In genomic region chr2:159065891-159066290, GRCh38 we compare ENCODE assay signal across 19 cellular contexts.
DNase-seq lines count a peak whose midpoint lies in the region; ATAC-seq and TF ChIP-seq lines count a peak whose summit lies in the region.
"Had no signal": no experiment of that assay in that cellular context is flagged by ENCODE, and none has a peak within 500 bp of the region (broad histone marks: within the 10 kb centered on the region; RNA-seq: fewer than 3 reads in every experiment).

No MANE protein-coding gene starts in this region.

- H3K27me3 ChIP-seq in cardiac muscle cell (no peaks in the 10 kb centered on the region), right cardiac atrium (ENCODE audit: control insufficient read depth, insufficient read depth) (no peaks in the 10 kb centered on the region), mammary epithelial cell (ENCODE audit: insufficient read depth, low read length) (no peaks in the 10 kb centered on the region), upper lobe of right lung (no peaks in the 10 kb centered on the region)
- H3K27me3 ChIP-seq: BE2C, colonic mucosa had no signal

- dilution Hi-C loops in mammary epithelial cell (cut with HindIII; ENCODE audit: low sequenced_read_pairs), result no loop called here

- peaks cover 12% of the 10 kb centered on the region for H3K36me3 Mint-ChIP-seq in mesothelial cell of epicardium
- H3K36me3 Mint-ChIP-seq: activated CD4-positive, alpha-beta memory T cell treated with anti-CD3 and anti-CD28 coated beads for 36 hours had no signal

- H3K4me2 ChIP-seq in mammary epithelial cell (ENCODE audit: insufficient read depth, low read depth, low read length), result peak overlapping the region; percentile 53

- no peak overlapping the region for H2AFZ ChIP-seq in mammary epithelial cell (ENCODE audit: low read depth, low read length)
- H2AFZ ChIP-seq: parathyroid adenoma had no signal

- BruUV-seq in mammary epithelial cell (replicated peaks; lab: Mats Ljungman, UMichigan), result no TSS peak

- H3K4me1 ChIP-seq in cardiac muscle cell (ENCODE audit: low read depth) (peaks cover 41% of the 10 kb centered on the region), right cardiac atrium (ENCODE audit: control insufficient read depth, insufficient read depth, low read length) (peaks cover 12% of the 10 kb centered on the region), mammary epithelial cell (ENCODE audit: insufficient read depth, low read length) (peaks cover 52% of the 10 kb centered on the region), upper lobe of right lung (peaks cover 5% of the 10 kb centered on the region)
- H3K4me1 ChIP-seq: BE2C had no signal

- peaks cover 80% of the 10 kb centered on the region for H3K79me2 ChIP-seq in mammary epithelial cell (ENCODE audit: insufficient read depth, low read length)
- H3K79me2 ChIP-seq: parathyroid adenoma had no signal

- H4K20me1 ChIP-seq in mammary epithelial cell (ENCODE audit: insufficient read depth, low read length), result no peaks in the 10 kb centered on the region

- DNase-seq in cardiac muscle cell (ENCODE audit: low read depth in 1 of 2, low spot score in 1 of 2), result no peak
- no peak for DNase-seq in right cardiac atrium
- DNase-seq in mammary epithelial cell, result no peak
- DNase-seq in mesothelial cell of epicardium (ENCODE audit: low spot score in 2 of 2, unreplicated experiment in 2 of 2), result no peak
- no peak for DNase-seq in upper lobe of right lung
- DNase-seq in NCI-H2029 treated with DMSO at 0.1 percent for 48 hours (lab: John Stamatoyannopoulos, UW), result no peak
- DNase-seq in NCI-H1436 treated with DMSO at 0.1 percent for 48 hours (lab: John Stamatoyannopoulos, UW), result no peak
- DNase-seq: activated CD4-positive, alpha-beta memory T cell treated with anti-CD3 and anti-CD28 coated beads for 36 hours; activated naive CD4-positive, alpha-beta T cell treated with anti-CD3 and anti-CD28 coated beads, Interleukin-2, amount 50 U/mL, for 16 hours; BE2C; foreskin melanocyte; left ventricle myocardium superior; SIG-M5; stimulated activated naive CD8-positive, alpha-beta T cell treated with anti-CD3 and anti-CD28 coated beads, Interleukin-15, Interleukin-2, amounts not matched to agents 100 U/mL and 50 U/mL, for 24 hours; WERI-Rb-1 had no signal

- peak overlapping the region; percentile 18 for H3K4me3 Mint-ChIP-seq in mesothelial cell of epicardium
- H3K4me3 Mint-ChIP-seq: activated CD4-positive, alpha-beta memory T cell treated with anti-CD3 and anti-CD28 coated beads for 36 hours; T-helper 1 cell treated with Interleukin-12 subunit alpha and Interleukin-12 subunit beta and Interleukin-4 antibody, amounts not matched to agents 30 μg/mL and 1 μg/mL, for 36 hours had no signal

- peaks cover 74% of the 10 kb centered on the region for H3K4me1 Mint-ChIP-seq in mesothelial cell of epicardium

- H3K36me3 ChIP-seq in cardiac muscle cell, result peaks cover 7% of the 10 kb centered on the region
- no peaks in the 10 kb centered on the region for H3K36me3 ChIP-seq in mammary epithelial cell (ENCODE audit: insufficient read depth, low read length)
- peaks cover 6% of the 10 kb centered on the region for H3K36me3 ChIP-seq in upper lobe of right lung
- H3K36me3 ChIP-seq: BE2C, colonic mucosa, WERI-Rb-1 had no signal

- no peaks in the 10 kb centered on the region for H3K9me3 Mint-ChIP-seq in mesothelial cell of epicardium
- H3K9me3 Mint-ChIP-seq: activated CD4-positive, alpha-beta memory T cell treated with anti-CD3 and anti-CD28 coated beads for 36 hours; T-helper 1 cell treated with Interleukin-12 subunit alpha and Interleukin-12 subunit beta and Interleukin-4 antibody, amounts not matched to agents 30 μg/mL and 1 μg/mL, for 36 hours had no signal

- CTCF ChIA-PET in mammary epithelial cell (lab: Charles Lee; ENCODE audit: low non-redundant PET), result no interaction called here

- peak overlapping the region; percentile 88 for H3K27ac ChIP-seq in cardiac muscle cell
- no peak overlapping the region for H3K27ac ChIP-seq in right cardiac atrium (ENCODE audit: low read length)
- peak overlapping the region; percentile 22 for H3K27ac ChIP-seq in mammary epithelial cell (ENCODE audit: insufficient read depth, low read depth, low read length)
- peak overlapping the region; percentile 1 for H3K27ac ChIP-seq in upper lobe of right lung
- H3K27ac ChIP-seq: parathyroid adenoma, WERI-Rb-1 had no signal

- intact Hi-C loops in right cardiac atrium (cut with DNase I) (no loop called here), mammary epithelial cell (cut with micrococcal nuclease) (no loop called here), upper lobe of right lung (cut with DNase I) (no loop called here)

- TF ChIP-seq CTCF in cardiac muscle cell (IDR thresholded peaks at IDR 0.05; ENCODE audit: low read depth, low read length), result no peak
- no peak for TF ChIP-seq CTCF in mammary epithelial cell (conservative IDR thresholded peaks at IDR 0.05 in 1 of 2, IDR thresholded peaks at IDR 0.05 in 1 of 2; ENCODE audit: extremely low read depth in 1 of 2, insufficient read depth in 1 of 2, low read depth in 1 of 2, low read length in 2 of 2)
- no peak for TF ChIP-seq CTCF in mesothelial cell of epicardium (IDR thresholded peaks at IDR 0.05; ENCODE audit: unreplicated experiment)
- TF ChIP-seq CTCF in upper lobe of right lung (IDR thresholded peaks at IDR 0.05), result no peak

- WGBS in right cardiac atrium, result 83% methylated on average over 4 of the region's 4 CpGs
- WGBS in mammary epithelial cell (ENCODE audit: low coverage, missing lambda C conversion rate), result 39% methylated on average over 4 of the region's 4 CpGs

- no peak for ATAC-seq in right cardiac atrium
- no peak for ATAC-seq in upper lobe of right lung
- no peak for ATAC-seq in HG03097 (IDR thresholded peaks at IDR 0.05; ENCODE audit: low FRiP score, unreplicated experiment)
- ATAC-seq: left ventricle myocardium superior; stimulated activated naive CD8-positive, alpha-beta T cell treated with anti-CD3 and anti-CD28 coated beads, Interleukin-15, Interleukin-2, amounts not matched to agents 100 U/mL and 50 U/mL, for 24 hours had no signal

- H3K4me3 ChIP-seq in cardiac muscle cell, result no peak overlapping the region
- no peak overlapping the region for H3K4me3 ChIP-seq in right cardiac atrium (ENCODE audit: low read length)
- H3K4me3 ChIP-seq in mammary epithelial cell (replicated peaks in 1 of 3; ENCODE audit: insufficient read depth in 1 of 3, low read depth in 2 of 3, low read length in 3 of 3), result no peak overlapping the region
- no peak overlapping the region for H3K4me3 ChIP-seq in upper lobe of right lung
- H3K4me3 ChIP-seq: colonic mucosa had no signal

- H3K9ac ChIP-seq in mammary epithelial cell (ENCODE audit: insufficient read depth, low read length), result no peak overlapping the region
- H3K9ac ChIP-seq: parathyroid adenoma had no signal

- no peaks in the 10 kb centered on the region for H3K27me3 Mint-ChIP-seq in mesothelial cell of epicardium (ENCODE audit: low read depth)
- H3K27me3 Mint-ChIP-seq: activated CD4-positive, alpha-beta memory T cell treated with anti-CD3 and anti-CD28 coated beads for 36 hours had no signal

- H3K9me3 ChIP-seq in cardiac muscle cell (ENCODE audit: low read depth) (no peaks in the 10 kb centered on the region), right cardiac atrium (ENCODE audit: control insufficient read depth, low read length) (no peaks in the 10 kb centered on the region), mammary epithelial cell (replicated peaks; ENCODE audit: insufficient read depth, low read length) (no peaks in the 10 kb centered on the region), upper lobe of right lung (no peaks in the 10 kb centered on the region)
- H3K9me3 ChIP-seq: BE2C, colonic mucosa had no signal

- in situ Hi-C loops in mammary epithelial cell (cut with MboI; ENCODE audit: low sequenced_read_pairs in 2 of 2), result no loop called here

- peak overlapping the region; percentile 99 for H3K27ac Mint-ChIP-seq in mesothelial cell of epicardium
- H3K27ac Mint-ChIP-seq: activated CD4-positive, alpha-beta memory T cell treated with anti-CD3 and anti-CD28 coated beads for 36 hours; T-helper 1 cell treated with Interleukin-12 subunit alpha and Interleukin-12 subunit beta and Interleukin-4 antibody, amounts not matched to agents 30 μg/mL and 1 μg/mL, for 36 hours had no signal
